In genomic region chr3:193711165-193711485, GRCh38 we compare ENCODE assay signal across 17 cellular contexts.
DNase-seq lines count a peak whose midpoint lies in the region; ATAC-seq and TF ChIP-seq lines count a peak whose summit lies in the region.
"Had no signal": no experiment of that assay in that cellular context is flagged by ENCODE, and none has a peak within 500 bp of the region (broad histone marks: within the 10 kb centered on the region; RNA-seq: fewer than 3 reads in every experiment).

No MANE protein-coding gene starts in this region.

- POLR2A ChIA-PET in GM10248 (lab: Yijun Ruan, JAX): no interaction called here

- H3K27me3 Mint-ChIP-seq in activated T-cell treated with anti-CD3 and anti-CD28 coated beads, Interleukin-2, amount 50 U/mL, for 72 hours (ENCODE audit: low read depth): no peaks in the 10 kb centered on the region
- H3K27me3 Mint-ChIP-seq in activated T-cell treated with anti-CD3 and anti-CD28 coated beads, Interleukin-2, amount 50 U/mL, for 24 hours: no peaks in the 10 kb centered on the region
- no peaks in the 10 kb centered on the region for H3K27me3 Mint-ChIP-seq in nephron progenitor cell (ENCODE audit: low read depth, poor library complexity)

- peaks cover 2 to 8% of the 10 kb centered on the region in 2 donors for H3K9me3 Mint-ChIP-seq in activated T-cell treated with anti-CD3 and anti-CD28 coated beads, Interleukin-2, amount 50 U/mL, for 72 hours
- peaks cover 10% of the 10 kb centered on the region for H3K9me3 Mint-ChIP-seq in activated T-cell treated with anti-CD3 and anti-CD28 coated beads, Interleukin-2, amount 50 U/mL, for 24 hours
- H3K9me3 Mint-ChIP-seq in nephron progenitor cell: peaks cover 27% of the 10 kb centered on the region

- DNase-seq in activated T-cell treated with anti-CD3 and anti-CD28 coated beads, Interleukin-2, amount 50 U/mL, for 72 hours: no peak
- no peak for DNase-seq in activated T-cell treated with anti-CD3 and anti-CD28 coated beads, Interleukin-2, amount 50 U/mL, for 24 hours
- peak; percentile 11 for DNase-seq in nephron progenitor cell
- no peak for DNase-seq in SK-N-DZ (ENCODE audit: low spot score)
- no peak for DNase-seq in GM10248 (ENCODE audit: extremely low spot score)
- DNase-seq in NCI-H2227 treated with DMSO at 0.1 percent for 48 hours (lab: John Stamatoyannopoulos, UW): no peak
- DNase-seq: CD8-positive, alpha-beta memory T cell; GF-D8; KBM-7; NCI-H1436 treated with DMSO at 0.1 percent for 48 hours; NCI-H2029 treated with DMSO at 0.1 percent for 48 hours; NCI-H510A had no signal

- CTCF ChIA-PET in GM10248 (lab: Yijun Ruan, JAX): no interaction called here

- no peak overlapping the region for H3K4me3 Mint-ChIP-seq in activated T-cell treated with anti-CD3 and anti-CD28 coated beads, Interleukin-2, amount 50 U/mL, for 72 hours
- no peak overlapping the region for H3K4me3 Mint-ChIP-seq in activated T-cell treated with anti-CD3 and anti-CD28 coated beads, Interleukin-2, amount 50 U/mL, for 24 hours
- no peak overlapping the region for H3K4me3 Mint-ChIP-seq in nephron progenitor cell
- H3K4me3 Mint-ChIP-seq: CD8-positive, alpha-beta memory T cell had no signal

- 6 to 15% methylated on average over 8 of the region's 8 CpGs for WGBS in ectodermal cell, 2 experiments

- peak overlapping the region; percentile 7 for H3K4me3 ChIP-seq in ectodermal cell (ENCODE audit: insufficient read depth, low read depth, low read length)
- H3K4me3 ChIP-seq: SK-N-MC had no signal

- H3K27ac ChIP-seq in ectodermal cell (ENCODE audit: insufficient read depth, low read depth, low read length, poor library complexity, severe bottlenecking): peak overlapping the region; percentile 87
- H3K27ac ChIP-seq: SK-N-MC had no signal

- H3K9me3 ChIP-seq in ectodermal cell (ENCODE audit: control insufficient read depth, low read length): no peaks in the 10 kb centered on the region

- TF ChIP-seq CTCF in nephron progenitor cell (IDR thresholded peaks at IDR 0.05): no peak
- no peak for TF ChIP-seq CTCF in GM10248 (IDR thresholded peaks at IDR 0.05; ENCODE audit: control extremely low read depth, extremely low read depth, low read depth, missing control alignments)

- H3K36me3 ChIP-seq in ectodermal cell (ENCODE audit: control insufficient read depth, insufficient read depth, low read length): no peaks in the 10 kb centered on the region

- H3K4me1 Mint-ChIP-seq in activated T-cell treated with anti-CD3 and anti-CD28 coated beads, Interleukin-2, amount 50 U/mL, for 72 hours (ENCODE audit: low read depth): no peaks in the 10 kb centered on the region
- peaks cover under 1% of the 10 kb centered on the region for H3K4me1 Mint-ChIP-seq in activated T-cell treated with anti-CD3 and anti-CD28 coated beads, Interleukin-2, amount 50 U/mL, for 24 hours (ENCODE audit: low read depth)
- H3K4me1 Mint-ChIP-seq in nephron progenitor cell: peaks cover 37% of the 10 kb centered on the region

- peaks cover 57% of the 10 kb centered on the region for H3K27me3 ChIP-seq in ectodermal cell (ENCODE audit: control insufficient read depth, insufficient read depth, low read length, poor library complexity, severe bottlenecking)

- no peak for ATAC-seq in activated T-cell treated with anti-CD3 and anti-CD28 coated beads, Interleukin-2, amount 50 U/mL, for 72 hours (replicated peaks in 1 of 2)
- no peak for ATAC-seq in GM21381 (IDR thresholded peaks at IDR 0.05; ENCODE audit: unreplicated experiment)
- ATAC-seq: Panc1, Right ventricle myocardium inferior had no signal

- peaks cover 6 to 10% of the 10 kb centered on the region in 2 donors for H3K36me3 Mint-ChIP-seq in activated T-cell treated with anti-CD3 and anti-CD28 coated beads, Interleukin-2, amount 50 U/mL, for 72 hours (ENCODE audit: insufficient read depth in 2 of 2)
- peaks cover 10% of the 10 kb centered on the region for H3K36me3 Mint-ChIP-seq in activated T-cell treated with anti-CD3 and anti-CD28 coated beads, Interleukin-2, amount 50 U/mL, for 24 hours (ENCODE audit: low read depth)
- H3K36me3 Mint-ChIP-seq in nephron progenitor cell (ENCODE audit: low read depth): peaks cover 15% of the 10 kb centered on the region

- peak overlapping the region; percentile 30 for H3K27ac Mint-ChIP-seq in activated T-cell treated with anti-CD3 and anti-CD28 coated beads, Interleukin-2, amount 50 U/mL, for 72 hours
- H3K27ac Mint-ChIP-seq in activated T-cell treated with anti-CD3 and anti-CD28 coated beads, Interleukin-2, amount 50 U/mL, for 24 hours: no peak overlapping the region
- peak overlapping the region; percentile 84 for H3K27ac Mint-ChIP-seq in nephron progenitor cell
- H3K27ac Mint-ChIP-seq: CD8-positive, alpha-beta memory T cell had no signal

- H3K4me1 ChIP-seq in ectodermal cell (ENCODE audit: control insufficient read depth, insufficient read depth, low read length): peaks cover 23% of the 10 kb centered on the region
